ENCODE assay signal across 23 cellular contexts in the genomic region with DNA sequence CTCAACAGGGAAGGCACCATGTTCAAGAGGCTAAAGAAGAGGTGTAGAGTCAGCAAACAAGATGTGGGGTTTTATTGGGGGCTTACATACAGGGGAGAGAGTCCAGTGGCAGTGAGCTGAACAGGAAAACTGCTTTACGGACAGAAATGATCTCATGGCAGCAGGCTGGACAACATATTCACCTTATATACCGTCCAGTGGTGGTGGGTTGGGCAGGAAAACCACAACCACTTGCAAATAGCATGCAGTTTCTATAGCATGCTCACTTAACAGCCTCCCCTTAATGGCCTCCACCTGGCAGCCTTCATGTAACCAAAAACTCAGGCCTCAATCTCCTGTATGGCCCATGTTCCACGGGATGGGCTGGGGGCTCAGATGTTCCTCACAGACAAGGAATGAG. TPM values are rescaled to one million over a fixed set of nuclear protein-coding genes. Genes with fewer than 3 reads are reported as not detected.
A peak's percentile ranks its signal among the peaks of the same experiment; 100 is the strongest.
DNase-seq lines count a peak whose midpoint lies in the region; ATAC-seq lines count a peak whose summit lies in the region.
"Had no signal": no experiment of that assay in that cellular context is flagged by ENCODE, and none has a peak within 500 bp of the region (broad histone marks: within the 10 kb centered on the region; RNA-seq: fewer than 3 reads in every experiment).

No MANE protein-coding gene starts in this region.

- H3K36me3 ChIP-seq in thymus (ENCODE audit: control insufficient read depth, insufficient read depth): peaks cover 26% of the 10 kb centered on the region
- H3K36me3 ChIP-seq: HAP-1, left lung, SJCRH30 had no signal

- no peak for DNase-seq in activated naive CD4-positive, alpha-beta T cell treated with anti-CD3 and anti-CD28 coated beads, Interleukin-2, amount 10 ng/mL, durations not matched to agents 7 days and 5 days
- DNase-seq in activated naive CD4-positive, alpha-beta T cell treated with Interleukin-2 at 50 U/mL for 16 hours: no peak
- no peak for DNase-seq in DMS153 treated with DMSO at 0.1 percent for 48 hours (lab: John Stamatoyannopoulos, UW; ENCODE audit: unreplicated experiment)
- DNase-seq in NCI-H2196 treated with DMSO at 0.1 percent for 48 hours (lab: John Stamatoyannopoulos, UW; ENCODE audit: unreplicated experiment): no peak
- DNase-seq: activated CD4-positive, alpha-beta T cell treated with anti-CD3 and anti-CD28 coated beads for 48 hours; anterior cingulate cortex; cerebellar nuclear complex; EL; KG1; left lung; NCI-H1048; NCI-H2081; OCI-M1; right cardiac atrium; SJCRH30; stimulated activated CD4-positive, alpha-beta T cell treated with anti-CD3 and anti-CD28 coated beads, Interleukin-15, amount 100 ng/mL, for 24 hours; stimulated activated naive B cell treated with anti-CD40 and anti-IgM and Interleukin-4, amounts not matched to agents 10 μg/mL and 1 μg/mL and 100 μg/mL, for 72 hours had no signal

- H3K27me3 ChIP-seq in thymus (ENCODE audit: control insufficient read depth, insufficient read depth): no peaks in the 10 kb centered on the region

- peak overlapping the region; percentile 27 for H3K4me3 Mint-ChIP-seq in activated naive CD4-positive, alpha-beta T cell treated with anti-CD3 and anti-CD28 coated beads, Interleukin-2, amount 10 ng/mL, durations not matched to agents 7 days and 5 days
- peak overlapping the region; percentile 84 for H3K4me3 Mint-ChIP-seq in activated T-helper 17 cell treated with anti-CD3 and anti-CD28 coated beads, Interleukin-2, amount 50 U/mL, for 72 hours

- no peak overlapping the region for H3K27ac ChIP-seq in thymus (ENCODE audit: low read depth)
- H3K27ac ChIP-seq: left lung, SJCRH30 had no signal

- H3K27me3 Mint-ChIP-seq in activated naive CD4-positive, alpha-beta T cell treated with anti-CD3 and anti-CD28 coated beads, Interleukin-2, amount 10 ng/mL, durations not matched to agents 7 days and 5 days: no peaks in the 10 kb centered on the region
- H3K27me3 Mint-ChIP-seq in activated T-helper 17 cell treated with anti-CD3 and anti-CD28 coated beads, Interleukin-2, amount 50 U/mL, for 72 hours: no peaks in the 10 kb centered on the region

- peaks cover 68% of the 10 kb centered on the region for H3K4me1 Mint-ChIP-seq in activated naive CD4-positive, alpha-beta T cell treated with anti-CD3 and anti-CD28 coated beads, Interleukin-2, amount 10 ng/mL, durations not matched to agents 7 days and 5 days
- H3K4me1 Mint-ChIP-seq in activated T-helper 17 cell treated with anti-CD3 and anti-CD28 coated beads, Interleukin-2, amount 50 U/mL, for 72 hours: peaks cover 69% of the 10 kb centered on the region

- peaks cover 77% of the 10 kb centered on the region for H3K36me3 Mint-ChIP-seq in activated naive CD4-positive, alpha-beta T cell treated with anti-CD3 and anti-CD28 coated beads, Interleukin-2, amount 10 ng/mL, durations not matched to agents 7 days and 5 days
- peaks cover 88% of the 10 kb centered on the region for H3K36me3 Mint-ChIP-seq in activated T-helper 17 cell treated with anti-CD3 and anti-CD28 coated beads, Interleukin-2, amount 50 U/mL, for 72 hours (ENCODE audit: low read depth)

- H3K4me1 ChIP-seq in thymus (ENCODE audit: control insufficient read depth, insufficient read depth, low read length): peaks cover 28% of the 10 kb centered on the region
- H3K4me1 ChIP-seq: HAP-1, SJCRH30 had no signal

- H3K4me3 ChIP-seq in thymus (ENCODE audit: low read length): peak overlapping the region; percentile 45
- H3K4me3 ChIP-seq: HAP-1, left lung, SJCRH30 had no signal

- 88% methylated on average over 3 of the region's 3 CpGs for WGBS in thymus

- CTCF ChIA-PET in activated naive CD4-positive, alpha-beta T cell treated with anti-CD3 and anti-CD28 coated beads, Interleukin-2, amount 10 ng/mL, durations not matched to agents 7 days and 5 days (lab: Charles Lee): interaction anchor here (1.0 to 2.3 kb wide), 2 partner anchors 10 to 90 kb away, joined by 3 to 9 read pairs; no protein-coding TSS in a partner anchor

- ATAC-seq in HG03175 (IDR thresholded peaks at IDR 0.05; ENCODE audit: unreplicated experiment) (peak; percentile 51), HG03095 (IDR thresholded peaks at IDR 0.05; ENCODE audit: unreplicated experiment) (no peak)
- ATAC-seq in activated T-helper 17 cell treated with anti-CD3 and anti-CD28 coated beads, Interleukin-2, amount 50 U/mL, for 72 hours (replicated peaks): peak; percentile 31
- ATAC-seq: right cardiac atrium had no signal

- H3K9me3 ChIP-seq in thymus (ENCODE audit: control insufficient read depth): no peaks in the 10 kb centered on the region
- H3K9me3 ChIP-seq: HAP-1, left lung, SJCRH30 had no signal

- no peaks in the 10 kb centered on the region for H3K9me3 Mint-ChIP-seq in activated naive CD4-positive, alpha-beta T cell treated with anti-CD3 and anti-CD28 coated beads, Interleukin-2, amount 10 ng/mL, durations not matched to agents 7 days and 5 days
- H3K9me3 Mint-ChIP-seq in activated T-helper 17 cell treated with anti-CD3 and anti-CD28 coated beads, Interleukin-2, amount 50 U/mL, for 72 hours: peaks cover 4% of the 10 kb centered on the region
- H3K9me3 Mint-ChIP-seq: stimulated activated naive B cell treated with anti-CD40 and anti-IgM and Interleukin-4, amounts not matched to agents 10 μg/mL and 1 μg/mL and 100 μg/mL, for 72 hours had no signal

- H3K27ac Mint-ChIP-seq in activated naive CD4-positive, alpha-beta T cell treated with anti-CD3 and anti-CD28 coated beads, Interleukin-2, amount 10 ng/mL, durations not matched to agents 7 days and 5 days: no peak overlapping the region
- peak overlapping the region; percentile 73 for H3K27ac Mint-ChIP-seq in activated T-helper 17 cell treated with anti-CD3 and anti-CD28 coated beads, Interleukin-2, amount 50 U/mL, for 72 hours
- H3K27ac Mint-ChIP-seq: stimulated activated naive B cell treated with anti-CD40 and anti-IgM and Interleukin-4, amounts not matched to agents 10 μg/mL and 1 μg/mL and 100 μg/mL, for 72 hours had no signal

RNA-seq across cellular contexts. Expression of a gene that starts 5.4 kb away (rescaled TPM):
- total RNA-seq in activated T-helper 17 cell treated with anti-CD3 and anti-CD28 coated beads, Interleukin-2, amount 50 U/mL, for 72 hours: 10 to 100 TPM; 17.2 to 20.1 TPM
- 82.1 TPM for polyA plus RNA-seq in thymus
- total RNA-seq: SJCRH30 had no signal
- polyA plus RNA-seq: AG04450 had no signal
